17 cellular contexts compared by ENCODE assay signal in the genomic region with DNA sequence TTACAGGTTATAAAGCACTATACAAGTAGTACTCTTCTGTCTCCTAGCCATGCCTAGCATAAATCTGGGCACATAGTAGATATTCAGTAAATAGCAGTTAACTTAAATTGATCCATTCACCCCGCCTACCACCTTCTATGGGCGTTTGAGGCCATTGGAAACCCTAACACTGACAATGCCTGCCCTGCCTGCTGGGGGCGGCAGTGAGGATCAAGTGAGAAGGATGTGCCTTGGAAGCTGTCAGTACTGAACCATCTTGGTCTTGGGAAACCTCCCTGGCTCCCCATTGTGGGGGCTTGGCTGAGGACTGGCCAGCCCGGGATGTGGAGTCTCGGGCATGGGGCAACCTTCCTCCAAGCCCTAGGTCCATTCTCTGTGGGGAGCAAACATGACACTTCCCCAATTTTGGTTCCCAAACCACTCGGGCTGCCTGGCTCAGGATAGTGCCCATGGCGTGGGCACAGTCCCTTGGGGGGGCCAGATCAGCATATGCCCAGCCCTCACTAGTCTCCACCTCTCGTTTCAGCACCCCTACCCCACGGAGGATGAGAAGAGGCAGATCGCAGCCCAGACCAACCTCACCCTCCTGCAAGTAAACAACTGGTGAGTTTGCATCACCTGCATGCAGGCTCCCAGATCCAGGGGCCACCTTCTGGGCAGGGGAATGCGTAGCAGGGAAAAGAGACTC.
DNase-seq lines count a peak whose midpoint lies in the region; ATAC-seq and TF ChIP-seq lines count a peak whose summit lies in the region.
"Had no signal": no experiment of that assay in that cellular context is flagged by ENCODE, and none has a peak within 500 bp of the region (broad histone marks: within the 10 kb centered on the region; RNA-seq: fewer than 3 reads in every experiment).

No MANE protein-coding gene starts in this region.

- peaks cover 4 to 41% (median 14%) of the 10 kb centered on the region in 5 donors for H3K27me3 Mint-ChIP-seq in naive thymus-derived CD4-positive, alpha-beta T cell
- peaks cover 8% of the 10 kb centered on the region for H3K27me3 Mint-ChIP-seq in activated CD8-positive, alpha-beta memory T cell treated with anti-CD3 and anti-CD28 coated beads, Interleukin-2, amount 10 ng/mL, durations not matched to agents 7 days and 5 days

- no peak overlapping the region for H3K9ac ChIP-seq in Karpas-422 (ENCODE audit: low read length)

- CTCF ChIA-PET in naive thymus-derived CD4-positive, alpha-beta T cell (lab: Charles Lee) = no interaction called here
- CTCF ChIA-PET in activated CD8-positive, alpha-beta memory T cell treated with anti-CD3 and anti-CD28 coated beads, Interleukin-2, amount 10 ng/mL, durations not matched to agents 7 days and 5 days (lab: Charles Lee) = interaction anchor here (0.7 to 2.3 kb wide), 13 partner anchors 9 to 82 kb away, joined by 3 to 13 read pairs (median 4); no protein-coding TSS in a partner anchor

- H4K20me1 ChIP-seq in Karpas-422 (ENCODE audit: insufficient read depth, low read depth, low read length) = no peaks in the 10 kb centered on the region

- no peaks in the 10 kb centered on the region for H3K9me3 ChIP-seq in Karpas-422 (ENCODE audit: low read length)
- H3K9me3 ChIP-seq in naive thymus-derived CD4-positive, alpha-beta T cell (ENCODE audit: control insufficient read depth in 2 of 3, low read length in 3 of 3) = no peaks in the 10 kb centered on the region
- H3K9me3 ChIP-seq: Caco-2, colonic mucosa, left lung, mucosa of descending colon, thyroid gland had no signal

- H3K4me2 ChIP-seq in Karpas-422 (ENCODE audit: low read depth, low read length, poor library complexity, severe bottlenecking) = no peak overlapping the region

- H3K4me1 ChIP-seq in Karpas-422 (ENCODE audit: low read length) = peaks cover 1% of the 10 kb centered on the region; the same call in 1 of the 2 replicates
- no peaks in the 10 kb centered on the region for H3K4me1 ChIP-seq in naive thymus-derived CD4-positive, alpha-beta T cell (ENCODE audit: control insufficient read depth in 2 of 2, insufficient read depth in 2 of 2, low read length in 2 of 2)
- H3K4me1 ChIP-seq: colonic mucosa, left lung, thyroid gland had no signal

- no peaks in the 10 kb centered on the region for H3K9me2 ChIP-seq in Karpas-422 (replicated peaks; ENCODE audit: insufficient read depth, low read length)

- ATAC-seq in naive thymus-derived CD4-positive, alpha-beta T cell = peak; percentile 5
- no peak for ATAC-seq in HG02852 (IDR thresholded peaks at IDR 0.05; ENCODE audit: unreplicated experiment)
- ATAC-seq in HG02763 (IDR thresholded peaks at IDR 0.05; ENCODE audit: unreplicated experiment) = no peak
- no peak for ATAC-seq in activated CD8-positive, alpha-beta memory T cell treated with anti-CD3 and anti-CD28 coated beads, Interleukin-2, amount 10 ng/mL, durations not matched to agents 7 days and 5 days
- no peak for ATAC-seq in GM18519 (IDR thresholded peaks at IDR 0.05; ENCODE audit: low FRiP score, unreplicated experiment)

- intact Hi-C loops in naive thymus-derived CD4-positive, alpha-beta T cell (cut with micrococcal nuclease) = loop anchor here (1.0 to 5.0 kb wide), 2 partner anchors 444 to 466 kb away; no protein-coding TSS in a partner anchor

- H3K4me3 Mint-ChIP-seq in naive thymus-derived CD4-positive, alpha-beta T cell = no peak overlapping the region
- no peak overlapping the region for H3K4me3 Mint-ChIP-seq in activated CD8-positive, alpha-beta memory T cell treated with anti-CD3 and anti-CD28 coated beads, Interleukin-2, amount 10 ng/mL, durations not matched to agents 7 days and 5 days
- H3K4me3 Mint-ChIP-seq: activated naive CD4-positive, alpha-beta T cell treated with anti-CD3 and anti-CD28 coated beads for 36 hours; B cell; stimulated activated naive B cell treated with anti-CD40 and anti-IgM and Interleukin-4, amounts not matched to agents 10 μg/mL and 1 μg/mL and 100 μg/mL, for 72 hours had no signal

- H3K36me3 ChIP-seq in Karpas-422 (ENCODE audit: insufficient read depth, low read length) = no peaks in the 10 kb centered on the region
- H3K36me3 ChIP-seq in naive thymus-derived CD4-positive, alpha-beta T cell (ENCODE audit: control insufficient read depth in 2 of 3, insufficient read depth in 3 of 3, low read length in 3 of 3) = no peaks in the 10 kb centered on the region
- H3K36me3 ChIP-seq: colonic mucosa, left lung had no signal

- no peaks in the 10 kb centered on the region for H3K27me3 ChIP-seq in Karpas-422 (ENCODE audit: low read length)
- no peaks in the 10 kb centered on the region for H3K27me3 ChIP-seq in naive thymus-derived CD4-positive, alpha-beta T cell (ENCODE audit: control insufficient read depth in 2 of 2, insufficient read depth in 2 of 2, low read length in 2 of 2)
- H3K27me3 ChIP-seq: colonic mucosa, left lung, thyroid gland had no signal

- POLR2A ChIA-PET in naive thymus-derived CD4-positive, alpha-beta T cell (lab: Charles Lee) = no interaction called here

- 0 out of 2 replicates have a peak, but pooled peaks have one; percentile 6 for TF ChIP-seq CTCF in GM12874 (IDR thresholded peaks at IDR 0.05; ENCODE audit: insufficient read depth, low read depth, low read length)

- H3K27ac ChIP-seq in Karpas-422 (ENCODE audit: low read length) = no peak overlapping the region
- peak overlapping the region; percentile 44 for H3K27ac ChIP-seq in angular gyrus (ENCODE audit: low read depth, low read length)
- no peak overlapping the region for H3K27ac ChIP-seq in naive thymus-derived CD4-positive, alpha-beta T cell (ENCODE audit: low read depth, low read length)
- H3K27ac ChIP-seq: colonic mucosa, left lung, thyroid gland had no signal

- H2AFZ ChIP-seq in Karpas-422 (ENCODE audit: low read length) = no peak overlapping the region

- H3K9me3 Mint-ChIP-seq in naive thymus-derived CD4-positive, alpha-beta T cell = no peaks in the 10 kb centered on the region
- no peaks in the 10 kb centered on the region for H3K9me3 Mint-ChIP-seq in activated CD8-positive, alpha-beta memory T cell treated with anti-CD3 and anti-CD28 coated beads, Interleukin-2, amount 10 ng/mL, durations not matched to agents 7 days and 5 days (ENCODE audit: low read depth)
- H3K9me3 Mint-ChIP-seq: activated naive CD4-positive, alpha-beta T cell treated with anti-CD3 and anti-CD28 coated beads for 36 hours; stimulated activated naive B cell treated with anti-CD40 and anti-IgM and Interleukin-4, amounts not matched to agents 10 μg/mL and 1 μg/mL and 100 μg/mL, for 72 hours had no signal

- H3K4me3 ChIP-seq in Karpas-422 (ENCODE audit: low read length) = no peak overlapping the region
- no peak overlapping the region for H3K4me3 ChIP-seq in naive thymus-derived CD4-positive, alpha-beta T cell (ENCODE audit: low read length)
- H3K4me3 ChIP-seq: colonic mucosa, left lung, mucosa of descending colon, thyroid gland had no signal

- no peak overlapping the region for H3K27ac Mint-ChIP-seq in naive thymus-derived CD4-positive, alpha-beta T cell
- H3K27ac Mint-ChIP-seq in activated CD8-positive, alpha-beta memory T cell treated with anti-CD3 and anti-CD28 coated beads, Interleukin-2, amount 10 ng/mL, durations not matched to agents 7 days and 5 days = no peak overlapping the region
- H3K27ac Mint-ChIP-seq: activated naive CD4-positive, alpha-beta T cell treated with anti-CD3 and anti-CD28 coated beads for 36 hours; B cell; stimulated activated naive B cell treated with anti-CD40 and anti-IgM and Interleukin-4, amounts not matched to agents 10 μg/mL and 1 μg/mL and 100 μg/mL, for 72 hours had no signal

- DNase-seq in Karpas-422 = peak; percentile 65
- no peak for DNase-seq in naive thymus-derived CD4-positive, alpha-beta T cell
- DNase-seq in activated CD8-positive, alpha-beta memory T cell treated with anti-CD3 and anti-CD28 coated beads, Interleukin-2, amount 10 ng/mL, durations not matched to agents 7 days and 5 days = no peak
- DNase-seq: left lung, NCI-H1694 had no signal

- H3K4me1 Mint-ChIP-seq in naive thymus-derived CD4-positive, alpha-beta T cell = peaks cover 0 to 6% (median 0%) of the 10 kb centered on the region in 7 donors
- H3K4me1 Mint-ChIP-seq in activated CD8-positive, alpha-beta memory T cell treated with anti-CD3 and anti-CD28 coated beads, Interleukin-2, amount 10 ng/mL, durations not matched to agents 7 days and 5 days = no peaks in the 10 kb centered on the region

- H3K36me3 Mint-ChIP-seq in naive thymus-derived CD4-positive, alpha-beta T cell = no peaks in the 10 kb centered on the region
- no peaks in the 10 kb centered on the region for H3K36me3 Mint-ChIP-seq in activated CD8-positive, alpha-beta memory T cell treated with anti-CD3 and anti-CD28 coated beads, Interleukin-2, amount 10 ng/mL, durations not matched to agents 7 days and 5 days
- H3K36me3 Mint-ChIP-seq: stimulated activated naive B cell treated with anti-CD40 and anti-IgM and Interleukin-4, amounts not matched to agents 10 μg/mL and 1 μg/mL and 100 μg/mL, for 72 hours had no signal

- no peaks in the 10 kb centered on the region for H3K79me2 ChIP-seq in Karpas-422 (ENCODE audit: low read length)
